9 cellular contexts compared by ENCODE assay signal in the genomic region with DNA sequence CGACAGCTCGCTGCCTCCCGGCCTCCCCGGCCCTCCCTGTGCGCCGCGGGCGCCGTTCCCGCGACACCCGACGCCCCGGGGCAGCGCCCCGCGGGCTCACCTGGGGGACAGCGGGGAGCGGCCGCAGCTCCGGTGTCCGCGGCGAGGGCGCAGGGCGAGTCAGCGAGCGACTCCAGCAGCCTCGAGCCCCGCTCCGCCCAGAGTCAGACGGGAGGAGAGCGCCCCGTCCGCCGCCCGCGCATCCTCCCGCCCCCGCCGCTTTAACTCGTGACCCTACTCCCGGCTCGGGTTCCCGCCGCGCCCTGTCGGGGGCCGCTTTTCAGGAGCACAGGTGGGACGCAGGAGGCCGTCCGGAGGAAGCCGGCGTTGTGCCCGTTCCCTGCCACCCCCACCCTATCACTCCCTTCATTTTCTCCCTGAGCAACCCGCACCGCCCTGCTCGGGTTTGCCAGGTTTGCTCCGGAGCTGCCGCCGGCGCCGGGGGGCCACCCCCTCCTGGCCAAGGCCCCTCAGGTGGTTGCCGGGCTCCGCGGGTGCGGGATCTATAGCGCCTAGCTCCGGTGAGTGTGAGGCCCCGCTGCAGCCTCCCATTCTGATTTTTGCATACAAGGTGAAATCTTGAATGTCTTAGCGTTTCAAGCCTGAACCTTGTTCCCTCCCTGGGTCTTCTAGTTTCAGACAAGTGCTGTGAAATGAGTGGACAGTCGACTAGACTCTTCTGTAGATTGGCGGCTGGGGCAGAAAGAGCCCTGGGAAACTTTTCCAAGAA. TPM values are rescaled to one million over a fixed set of nuclear protein-coding genes. Genes with fewer than 3 reads are reported as not detected.
DNase-seq lines count a peak whose midpoint lies in the region; ATAC-seq and TF ChIP-seq lines count a peak whose summit lies in the region.
"Had no signal": no experiment of that assay in that cellular context is flagged by ENCODE, and none has a peak within 500 bp of the region (broad histone marks: within the 10 kb centered on the region; RNA-seq: fewer than 3 reads in every experiment).

A gene with protein sequence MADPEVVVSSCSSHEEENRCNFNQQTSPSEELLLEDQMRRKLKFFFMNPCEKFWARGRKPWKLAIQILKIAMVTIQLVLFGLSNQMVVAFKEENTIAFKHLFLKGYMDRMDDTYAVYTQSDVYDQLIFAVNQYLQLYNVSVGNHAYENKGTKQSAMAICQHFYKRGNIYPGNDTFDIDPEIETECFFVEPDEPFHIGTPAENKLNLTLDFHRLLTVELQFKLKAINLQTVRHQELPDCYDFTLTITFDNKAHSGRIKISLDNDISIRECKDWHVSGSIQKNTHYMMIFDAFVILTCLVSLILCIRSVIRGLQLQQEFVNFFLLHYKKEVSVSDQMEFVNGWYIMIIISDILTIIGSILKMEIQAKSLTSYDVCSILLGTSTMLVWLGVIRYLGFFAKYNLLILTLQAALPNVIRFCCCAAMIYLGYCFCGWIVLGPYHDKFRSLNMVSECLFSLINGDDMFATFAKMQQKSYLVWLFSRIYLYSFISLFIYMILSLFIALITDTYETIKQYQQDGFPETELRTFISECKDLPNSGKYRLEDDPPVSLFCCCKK (minus strand): TSS at position 205 of the 769 bp plus-strand sequence. CDS start 3,140 bp downstream, outside the sequence.

- H3K9me3 ChIP-seq in fibroblast of lung (ENCODE audit: control insufficient read depth, insufficient read depth, low read depth, low read length): no peaks in the 10 kb centered on the region

- H4K20me1 ChIP-seq in fibroblast of lung (ENCODE audit: control insufficient read depth, extremely low read depth, insufficient read depth, low read length): no peaks in the 10 kb centered on the region

- peaks cover 24% of the 10 kb centered on the region for H3K27me3 ChIP-seq in fibroblast of lung (ENCODE audit: control insufficient read depth, insufficient read depth, low read length)

- H2AFZ ChIP-seq in fibroblast of lung (ENCODE audit: low read length): peak within 1 kb of the TSS; percentile 1

- TF ChIP-seq CTCF in fibroblast of lung (conservative IDR thresholded peaks at IDR 0.05 in 1 of 2, IDR thresholded peaks at IDR 0.05 in 1 of 2; ENCODE audit: low read depth in 1 of 2, low read length in 2 of 2) (no peak), omental fat pad (IDR thresholded peaks at IDR 0.05) (no peak)

- no peaks in the 10 kb centered on the region for H3K36me3 ChIP-seq in fibroblast of lung (ENCODE audit: control insufficient read depth, insufficient read depth, low read length)

- DNase-seq in NCI-H1436 (lab: John Stamatoyannopoulos, UW) (peak; percentile 15), NCI-H1436 treated with DMSO at 0.1 percent for 48 hours (lab: John Stamatoyannopoulos, UW) (no peak), NCI-H2029 (lab: John Stamatoyannopoulos, UW) (peak; percentile 54), fibroblast of lung (ENCODE audit: low read depth in 2 of 2) (no peak), omental fat pad (ENCODE audit: low spot score) (peak; percentile 27), putamen (ENCODE audit: low spot score) (no peak)
- peak; percentile 54 for DNase-seq in activated CD8-positive, alpha-beta memory T cell treated with anti-CD3 and anti-CD28 coated beads, Interleukin-2, amount 50 U/mL, for 4 hours

- peak within 1 kb of the TSS; percentile 30 for H3K9ac ChIP-seq in fibroblast of lung (ENCODE audit: insufficient read depth, low read length)

- H3K27ac ChIP-seq in fibroblast of lung (ENCODE audit: insufficient read depth, low read length): no peak within 1 kb of the TSS
- H3K27ac ChIP-seq: epithelial cell of prostate had no signal

- ATAC-seq in HG02623 (IDR thresholded peaks at IDR 0.05; ENCODE audit: unreplicated experiment) (peak; percentile 62), omental fat pad (ENCODE audit: low FRiP score) (peak; percentile 63)

- no peaks in the 10 kb centered on the region for H3K4me1 ChIP-seq in fibroblast of lung (ENCODE audit: control insufficient read depth, extremely low read depth, insufficient read depth, low read length)

- no peaks in the 10 kb centered on the region for H3K79me2 ChIP-seq in fibroblast of lung (ENCODE audit: control insufficient read depth, insufficient read depth, low read length)

- peak within 1 kb of the TSS; percentile 23 for H3K4me2 ChIP-seq in fibroblast of lung (ENCODE audit: extremely low read depth, insufficient read depth, low read length)

- H3K4me3 ChIP-seq in fibroblast of lung (replicated peaks in 1 of 4; ENCODE audit: control extremely low read depth in 1 of 4, insufficient read depth in 1 of 4, low read depth in 3 of 4, low read length in 4 of 4): peak within 1 kb of the TSS in 3 of 4 experiments; percentile 31 to 49 (median 44)

RNA-seq across cellular contexts. Expression of the gene that starts here (rescaled TPM):
- total RNA-seq in fibroblast of lung (2.1 and 2.5 TPM in 2 replicates), omental fat pad (10 to 100 TPM in 1 of 4 donors, 1 to 10 TPM in 3; 4.9 to 29.2 (median 6.5) TPM)
- polyA plus RNA-seq in fibroblast of lung: 1.7 and 2.7 TPM in 2 replicates
- 0.83 and 1.2 TPM in 2 replicates for polyA plus RNA-seq in fibroblast of lung (2012)
- polyA minus RNA-seq in fibroblast of lung (ENCODE audit: low replicate concordance): 0.71 TPM in 1 of 2 replicates, not detected in the other

Comparison
In these comparisons a context has a peak if more than half of its experiments do, and no peak if none do; other contexts are left out.
1. DNase-seq: peak in NCI-H1436 (single experiment), NCI-H2029 (single experiment), activated CD8-positive, alpha-beta memory T cell treated with anti-CD3 and anti-CD28 coated beads, Interleukin-2, amount 50 U/mL, for 4 hours (single experiment) and omental fat pad (single experiment); none in NCI-H1436 treated with DMSO at 0.1 percent for 48 hours (single experiment), fibroblast of lung (0 of 2) and putamen (single experiment).